Comparison of ENCODE assay signal across 12 cellular contexts in the genomic region with DNA sequence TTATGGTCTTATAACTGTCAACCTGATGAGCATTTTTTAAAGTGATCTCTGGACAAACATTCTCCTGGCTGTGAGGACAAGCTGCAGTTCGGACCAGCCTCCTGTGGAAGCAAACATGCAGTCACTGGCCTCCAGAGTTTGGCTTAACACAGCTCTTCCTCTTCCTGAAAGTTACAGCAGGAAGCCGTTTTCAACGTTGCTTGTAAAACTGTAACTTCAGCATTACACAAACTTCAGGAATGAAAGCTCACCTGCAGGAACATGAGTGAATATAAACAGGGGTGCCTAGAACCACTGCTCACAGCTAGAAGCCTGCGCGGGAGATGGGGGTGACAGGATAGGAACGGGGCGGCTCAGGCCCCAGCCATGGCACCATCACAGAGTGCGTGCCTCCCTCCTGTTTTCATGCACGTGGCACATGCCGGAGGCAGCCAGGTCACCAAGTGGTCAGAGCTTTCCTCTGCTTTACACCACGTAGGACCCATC.
DNase-seq lines count a peak whose midpoint lies in the region; ATAC-seq and TF ChIP-seq lines count a peak whose summit lies in the region.
"Had no signal": no experiment of that assay in that cellular context is flagged by ENCODE, and none has a peak within 500 bp of the region (broad histone marks: within the 10 kb centered on the region; RNA-seq: fewer than 3 reads in every experiment).

No MANE protein-coding gene starts in this region.

- H3K27me3 ChIP-seq in right atrium auricular region (no peaks in the 10 kb centered on the region), vagina (no peaks in the 10 kb centered on the region)
- H3K27me3 ChIP-seq: ascending aorta had no signal

- H3K27ac ChIP-seq in right atrium auricular region: peak overlapping the region; percentile 46 to 63
- H3K27ac ChIP-seq in epithelial cell of prostate: peak overlapping the region; percentile 98
- peak overlapping the region; percentile 96 for H3K27ac ChIP-seq in vagina

- H3K9me3 ChIP-seq in right atrium auricular region (no peaks in the 10 kb centered on the region), vagina (no peaks in the 10 kb centered on the region)
- H3K9me3 ChIP-seq: ascending aorta had no signal

- peaks cover 2% of the 10 kb centered on the region for H3K27me3 Mint-ChIP-seq in nephron progenitor cell (ENCODE audit: low read depth, poor library complexity)
- H3K27me3 Mint-ChIP-seq: naive B cell had no signal

- intact Hi-C loops in Right ventricle myocardium superior (cut with DNase I) (loop anchor here (10.0 kb wide), 1 partner anchor 309 kb away; no protein-coding TSS in a partner anchor), vagina (cut with DNase I) (loop anchor here (5.0 kb wide), 1 partner anchor 322 kb away; a partner anchor contains a TSS)

- no peaks in the 10 kb centered on the region for H3K36me3 Mint-ChIP-seq in nephron progenitor cell (ENCODE audit: low read depth)
- H3K36me3 Mint-ChIP-seq: naive B cell had no signal

- H3K4me3 Mint-ChIP-seq in nephron progenitor cell: peak overlapping the region; percentile 35
- H3K4me3 Mint-ChIP-seq: naive B cell had no signal

- ATAC-seq in Right ventricle myocardium superior (ENCODE audit: poor library complexity) (no peak), GM21360 (IDR thresholded peaks at IDR 0.05; ENCODE audit: unreplicated experiment) (no peak)
- ATAC-seq: SK-N-SH treated with all-trans-retinoic acid at 6 μM for 48 hours had no signal

- H3K4me1 ChIP-seq in right atrium auricular region (peaks cover 0 to 30% of the 10 kb centered on the region in 2 donors), vagina (peaks cover 50% of the 10 kb centered on the region)

- peak overlapping the region; percentile 3 for H3K27ac Mint-ChIP-seq in nephron progenitor cell

- no peaks in the 10 kb centered on the region for H3K36me3 ChIP-seq in right atrium auricular region
- no peaks in the 10 kb centered on the region for H3K36me3 ChIP-seq in vagina
- H3K36me3 ChIP-seq: ascending aorta had no signal

- TF ChIP-seq POLR2A in vagina (IDR thresholded peaks at IDR 0.05): no peak

- peaks cover 67% of the 10 kb centered on the region for H3K4me1 Mint-ChIP-seq in nephron progenitor cell

- DNase-seq in right atrium auricular region (ENCODE audit: low spot score): no peak
- no peak for DNase-seq in Right ventricle myocardium superior
- peak; percentile 81 for DNase-seq in epithelial cell of prostate (ENCODE audit: low read depth, low spot score)
- no peak for DNase-seq in nephron progenitor cell
- DNase-seq in vagina (ENCODE audit: extremely low spot score in 2 of 2): peak; percentile 85 to 94
- no peak for DNase-seq in stimulated activated naive CD4-positive, alpha-beta T cell (lab: John Stamatoyannopoulos, UW)
- no peak for DNase-seq in GM20000 (ENCODE audit: low spot score)
- DNase-seq: naive B cell, NCI-H2171 treated with DMSO at 0.1 percent for 48 hours had no signal

- no peak overlapping the region for H3K4me3 ChIP-seq in right atrium auricular region
- H3K4me3 ChIP-seq in vagina: no peak overlapping the region
- H3K4me3 ChIP-seq: ascending aorta had no signal

- peaks cover under 1% of the 10 kb centered on the region for H3K9me3 Mint-ChIP-seq in nephron progenitor cell
- H3K9me3 Mint-ChIP-seq: naive B cell had no signal

- TF ChIP-seq CTCF in right atrium auricular region (IDR thresholded peaks at IDR 0.05) (no peak), nephron progenitor cell (IDR thresholded peaks at IDR 0.05) (no peak), vagina (IDR thresholded peaks at IDR 0.05) (no peak), GM20000 (IDR thresholded peaks at IDR 0.05; ENCODE audit: extremely low read depth, missing control alignments) (no peak)

Comparison
In these comparisons a context has a peak if more than half of its experiments do, and no peak if none do; other contexts are left out.
1. DNase-seq: peak in epithelial cell of prostate (single experiment) and vagina (2 of 2); none in right atrium auricular region (single experiment), Right ventricle myocardium superior (single experiment), nephron progenitor cell (single experiment), stimulated activated naive CD4-positive, alpha-beta T cell (0 of 6) and GM20000 (single experiment).
2. Peak in every context shown above with its lines, with median percentiles within 50 percentile points of each other: H3K27ac ChIP-seq.